In the genomic region with DNA sequence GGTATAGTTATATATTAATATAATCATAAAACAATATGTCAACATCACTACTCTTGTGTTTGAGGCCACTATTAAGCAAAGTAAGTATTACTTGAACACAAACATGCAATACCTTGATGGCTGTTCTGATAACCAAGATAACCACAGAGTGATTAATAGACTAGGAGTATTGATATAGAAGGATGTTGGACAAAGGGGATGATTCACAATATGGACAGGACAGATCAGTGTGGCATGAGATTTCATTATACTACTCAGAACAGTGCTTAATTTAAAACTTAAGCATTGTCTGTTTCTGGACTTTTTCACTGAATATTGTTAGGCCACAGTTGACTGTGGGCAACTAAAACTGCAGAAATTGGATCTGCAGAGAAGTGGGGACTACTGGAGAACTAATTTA, we compare ENCODE assay signal across 17 cellular contexts.
DNase-seq lines count a peak whose midpoint lies in the region; ATAC-seq and TF ChIP-seq lines count a peak whose summit lies in the region.
"Had no signal": no experiment of that assay in that cellular context is flagged by ENCODE, and none has a peak within 500 bp of the region (broad histone marks: within the 10 kb centered on the region; RNA-seq: fewer than 3 reads in every experiment).

No MANE protein-coding gene starts in this region.

- no peaks in the 10 kb centered on the region for H4K20me1 ChIP-seq in SK-N-SH (ENCODE audit: insufficient read depth)

- H2AFZ ChIP-seq in SK-N-SH (ENCODE audit: low read depth) = no peak overlapping the region
- H2AFZ ChIP-seq: GM23338 had no signal

- no peak for TF ChIP-seq CTCF in SK-N-SH (IDR thresholded peaks at IDR 0.05)
- no peak for TF ChIP-seq CTCF in Panc1 (IDR thresholded peaks at IDR 0.05)
- no peak for TF ChIP-seq CTCF in epithelial cell of esophagus (IDR thresholded peaks at IDR 0.05; ENCODE audit: insufficient read depth, low read depth, low read length, missing control alignments)

- CTCF ChIA-PET in SK-N-SH (lab: Yijun Ruan, JAX) = no interaction called here
- CTCF ChIA-PET in Panc1 (lab: Charles Lee) = no interaction called here

- 0 out of 2 replicates have a peak, but pooled peaks cover 2% of the 10 kb centered on the region for H3K9me2 ChIP-seq in SK-N-SH

- POLR2A ChIA-PET in SK-N-SH (lab: Yijun Ruan, JAX) = no interaction called here
- POLR2A ChIA-PET in Panc1 (lab: Charles Lee) = no interaction called here

- H3K36me3 ChIP-seq in SK-N-SH (replicated peaks in 1 of 2; ENCODE audit: control insufficient read depth in 1 of 2, insufficient read depth in 2 of 2, low read length in 1 of 2) (no peaks in the 10 kb centered on the region), Panc1 (ENCODE audit: control insufficient read depth, insufficient read depth, low read length) (no peaks in the 10 kb centered on the region)
- H3K36me3 ChIP-seq: BE2C had no signal

- no peak overlapping the region for H3K4me2 ChIP-seq in SK-N-SH
- H3K4me2 ChIP-seq: GM23338 had no signal

- H3K27me3 ChIP-seq in SK-N-SH (ENCODE audit: insufficient read depth) = no peaks in the 10 kb centered on the region
- H3K27me3 ChIP-seq in Panc1 (ENCODE audit: control insufficient read depth, insufficient read depth, low read length) = no peaks in the 10 kb centered on the region

- peaks cover 0 to 7% of the 10 kb centered on the region in 2 donors for H3K9me3 Mint-ChIP-seq in effector memory CD8-positive, alpha-beta T cell
- H3K9me3 Mint-ChIP-seq: GM23338, H9 had no signal

- no peaks in the 10 kb centered on the region for H3K36me3 Mint-ChIP-seq in effector memory CD8-positive, alpha-beta T cell (ENCODE audit: insufficient read depth)
- H3K36me3 Mint-ChIP-seq: CD4-positive, alpha-beta memory T cell had no signal

- H3K4me3 ChIP-seq in SK-N-SH (ENCODE audit: low read depth in 2 of 2, low read length in 1 of 2) (no peak overlapping the region), Panc1 (ENCODE audit: low read depth in 2 of 2, low read length in 2 of 2) (no peak overlapping the region), epithelial cell of esophagus (ENCODE audit: low read length) (no peak overlapping the region)
- H3K4me3 ChIP-seq: GM12878, GM23338, K562 had no signal

- H3K4me1 ChIP-seq in SK-N-SH (ENCODE audit: control insufficient read depth in 1 of 2, insufficient read depth in 2 of 2, low read depth in 1 of 2, low read length in 1 of 2) = no peaks in the 10 kb centered on the region
- no peaks in the 10 kb centered on the region; the same call in 1 of the 2 replicates for H3K4me1 ChIP-seq in Panc1 (ENCODE audit: control insufficient read depth, insufficient read depth, low read length)
- H3K4me1 ChIP-seq: BE2C had no signal

- peak; percentile 44 for ATAC-seq in SK-N-SH treated with all-trans-retinoic acid at 6 μM for 48 hours
- ATAC-seq in Panc1 = peak; percentile 92
- ATAC-seq in GM18873 (IDR thresholded peaks at IDR 0.05; ENCODE audit: low FRiP score, unreplicated experiment) = no peak
- ATAC-seq in effector memory CD8-positive, alpha-beta T cell (replicated peaks) = no peak
- ATAC-seq: GM12878, GM23338, K562 had no signal

- intact Hi-C loops in Panc1 (cut with micrococcal nuclease; ENCODE audit: unreplicated experiment) = no loop called here

- no peak overlapping the region for H3K27ac Mint-ChIP-seq in effector memory CD8-positive, alpha-beta T cell
- H3K27ac Mint-ChIP-seq: CD4-positive, alpha-beta memory T cell; GM23338; H9 had no signal

- H3F3A ChIP-seq in SK-N-SH (replicated peaks; ENCODE audit: insufficient read depth) = no peaks in the 10 kb centered on the region

- H3K27me3 Mint-ChIP-seq in effector memory CD8-positive, alpha-beta T cell = no peaks in the 10 kb centered on the region
- H3K27me3 Mint-ChIP-seq: CD4-positive, alpha-beta memory T cell had no signal

- H3K9me3 ChIP-seq in SK-N-SH = no peaks in the 10 kb centered on the region
- H3K9me3 ChIP-seq in Panc1 (ENCODE audit: control insufficient read depth, insufficient read depth, low read depth, low read length) = no peaks in the 10 kb centered on the region
- H3K9me3 ChIP-seq: BE2C had no signal

- no peaks in the 10 kb centered on the region for H3K4me1 Mint-ChIP-seq in effector memory CD8-positive, alpha-beta T cell (ENCODE audit: low read depth in 2 of 2)
- H3K4me1 Mint-ChIP-seq: CD4-positive, alpha-beta memory T cell; GM23338; H9 had no signal

- H3K9ac ChIP-seq in SK-N-SH = no peak overlapping the region

- H3K79me2 ChIP-seq in SK-N-SH (ENCODE audit: insufficient read depth) = no peaks in the 10 kb centered on the region

- TF ChIP-seq EP300 in SK-N-SH (IDR thresholded peaks at IDR 0.05; ENCODE audit: borderline replicate concordance in 1 of 2, low read depth in 1 of 2, low read length in 1 of 2) = no peak

- TF ChIP-seq RAD21 in SK-N-SH (IDR thresholded peaks at IDR 0.05; ENCODE audit: low read length) = no peak

- BruUV-seq in Panc1 (replicated peaks; lab: Mats Ljungman, UMichigan) = no TSS peak

- H3K4me3 Mint-ChIP-seq in effector memory CD8-positive, alpha-beta T cell = no peak overlapping the region
- H3K4me3 Mint-ChIP-seq: CD4-positive, alpha-beta memory T cell; GM23338; H9 had no signal

- no peak for DNase-seq in SK-N-SH
- peak; percentile 50 for DNase-seq in ELR (ENCODE audit: low read depth)
- DNase-seq in Panc1 (ENCODE audit: low read depth, low spot score) = no peak
- DNase-seq in epithelial cell of esophagus (ENCODE audit: low read depth) = peak; percentile 11
- DNase-seq in cerebellar nuclear complex (lab: John Stamatoyannopoulos, UW) = no peak
- DNase-seq in effector memory CD8-positive, alpha-beta T cell = no peak
- DNase-seq: BE2C; CD4-positive, alpha-beta memory T cell; DND-41; H9 had no signal

- no peak overlapping the region for H3K27ac ChIP-seq in SK-N-SH (ENCODE audit: low read depth in 2 of 2, low read length in 1 of 2)
- peak overlapping the region; percentile 39; the same call in 1 of the 2 replicates for H3K27ac ChIP-seq in Panc1 (ENCODE audit: low read length)
- H3K27ac ChIP-seq: C4-2B, HL-60 had no signal

- in situ Hi-C loops in Panc1 (cut with HindIII; ENCODE audit: low pct_unique_long_range_greater_than_20kb, low sequenced_read_pairs) = no loop called here

TF ChIP-seq in SK-N-SH treated with all-trans-retinoic acid at 6 μM for 48 hours, 23 proteins besides CTCF, POLR2A, EP300 and RAD21:
- TF ChIP-seq, protein P1, sequence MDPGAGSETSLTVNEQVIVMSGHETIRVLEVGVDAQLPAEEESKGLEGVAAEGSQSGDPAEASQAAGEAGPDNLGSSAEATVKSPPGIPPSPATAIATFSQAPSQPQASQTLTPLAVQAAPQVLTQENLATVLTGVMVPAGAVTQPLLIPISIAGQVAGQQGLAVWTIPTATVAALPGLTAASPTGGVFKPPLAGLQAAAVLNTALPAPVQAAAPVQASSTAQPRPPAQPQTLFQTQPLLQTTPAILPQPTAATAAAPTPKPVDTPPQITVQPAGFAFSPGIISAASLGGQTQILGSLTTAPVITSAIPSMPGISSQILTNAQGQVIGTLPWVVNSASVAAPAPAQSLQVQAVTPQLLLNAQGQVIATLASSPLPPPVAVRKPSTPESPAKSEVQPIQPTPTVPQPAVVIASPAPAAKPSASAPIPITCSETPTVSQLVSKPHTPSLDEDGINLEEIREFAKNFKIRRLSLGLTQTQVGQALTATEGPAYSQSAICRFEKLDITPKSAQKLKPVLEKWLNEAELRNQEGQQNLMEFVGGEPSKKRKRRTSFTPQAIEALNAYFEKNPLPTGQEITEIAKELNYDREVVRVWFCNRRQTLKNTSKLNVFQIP (CRISPR knock-in tag; IDR thresholded peaks at IDR 0.05; ENCODE audit: borderline replicate concordance, low read depth) = no peak
- TF ChIP-seq BACH2 (CRISPR knock-in tag; IDR thresholded peaks at IDR 0.05; ENCODE audit: borderline replicate concordance) = no peak
- TF ChIP-seq ZNF8 (CRISPR knock-in tag; IDR thresholded peaks at IDR 0.05) = no peak
- no peak for TF ChIP-seq TCF4 (CRISPR knock-in tag; IDR thresholded peaks at IDR 0.05; ENCODE audit: borderline replicate concordance)
- TF ChIP-seq TOX (CRISPR knock-in tag; IDR thresholded peaks at IDR 0.05; ENCODE audit: borderline replicate concordance) = no peak
- no peak for TF ChIP-seq ZC3H10 (CRISPR knock-in tag; IDR thresholded peaks at IDR 0.05)
- no peak for TF ChIP-seq ARNTL (CRISPR knock-in tag; IDR thresholded peaks at IDR 0.05; ENCODE audit: borderline replicate concordance, low read depth)
TF ChIP-seq in SK-N-SH treated with all-trans-retinoic acid at 6 μM for 48 hours: peak in this region for 0.

TF ChIP-seq in SK-N-SH, 30 proteins besides CTCF, POLR2A, EP300 and RAD21:
- TF ChIP-seq FOXJ3 (CRISPR knock-in tag; IDR thresholded peaks at IDR 0.05) (no peak), NRF1 (IDR thresholded peaks at IDR 0.05; ENCODE audit: low read depth, low read length) (no peak)
- TF ChIP-seq, protein P2, sequence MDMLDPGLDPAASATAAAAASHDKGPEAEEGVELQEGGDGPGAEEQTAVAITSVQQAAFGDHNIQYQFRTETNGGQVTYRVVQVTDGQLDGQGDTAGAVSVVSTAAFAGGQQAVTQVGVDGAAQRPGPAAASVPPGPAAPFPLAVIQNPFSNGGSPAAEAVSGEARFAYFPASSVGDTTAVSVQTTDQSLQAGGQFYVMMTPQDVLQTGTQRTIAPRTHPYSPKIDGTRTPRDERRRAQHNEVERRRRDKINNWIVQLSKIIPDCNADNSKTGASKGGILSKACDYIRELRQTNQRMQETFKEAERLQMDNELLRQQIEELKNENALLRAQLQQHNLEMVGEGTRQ (IDR thresholded peaks at IDR 0.05; ENCODE audit: borderline replicate concordance, low read depth, low read length) = no peak
TF ChIP-seq in SK-N-SH: peak in this region for 0.

Comparison
In these comparisons a context has a peak if more than half of its experiments do, and no peak if none do; other contexts are left out.
1. ATAC-seq: peak in SK-N-SH treated with all-trans-retinoic acid at 6 μM for 48 hours (single experiment) and Panc1 (single experiment); none in GM18873 (single experiment) and effector memory CD8-positive, alpha-beta T cell (single experiment).
2. DNase-seq: peak in ELR (single experiment) and epithelial cell of esophagus (single experiment); none in SK-N-SH (single experiment), Panc1 (single experiment), cerebellar nuclear complex (0 of 2) and effector memory CD8-positive, alpha-beta T cell (0 of 3).